In genomic region chr18:77072566-77072965, GRCh38 we compare ENCODE assay signal across 13 cellular contexts.
DNase-seq lines count a peak whose midpoint lies in the region; ATAC-seq, FAIRE-seq and TF ChIP-seq lines count a peak whose summit lies in the region.
"Had no signal": no experiment of that assay in that cellular context is flagged by ENCODE, and none has a peak within 500 bp of the region (broad histone marks: within the 10 kb centered on the region; RNA-seq: fewer than 3 reads in every experiment).

No MANE protein-coding gene starts in this region.

- intact Hi-C loops in thyroid gland (cut with DNase I): loop anchor here (10.0 kb wide), 1 partner anchor 62 kb away; the partner anchor contains the start of gene MBP

- peaks cover 59% of the 10 kb centered on the region for H3K36me3 Mint-ChIP-seq in activated CD8-positive, alpha-beta memory T cell treated with anti-CD3 and anti-CD28 coated beads, Interleukin-2, amount 10 ng/mL, durations not matched to agents 7 days and 5 days
- no peaks in the 10 kb centered on the region for H3K36me3 Mint-ChIP-seq in astrocyte (ENCODE audit: low read depth, unreplicated experiment)

- H3K9ac ChIP-seq in astrocyte (ENCODE audit: low read length): peak overlapping the region; percentile 70

- no peaks in the 10 kb centered on the region for H3K36me3 ChIP-seq in astrocyte (ENCODE audit: insufficient read depth, low read length)
- peaks cover 0 to 5% of the 10 kb centered on the region in 2 donors for H3K36me3 ChIP-seq in muscle layer of duodenum (ENCODE audit: control insufficient read depth in 1 of 2, insufficient read depth in 2 of 2, low read length in 2 of 2)
- H3K36me3 ChIP-seq in thyroid gland: no peaks in the 10 kb centered on the region

- no peak for ATAC-seq in activated CD8-positive, alpha-beta memory T cell treated with anti-CD3 and anti-CD28 coated beads, Interleukin-2, amount 10 ng/mL, durations not matched to agents 7 days and 5 days
- ATAC-seq: stimulated activated naive CD8-positive, alpha-beta T cell treated with anti-CD3 and anti-CD28 coated beads, Interleukin-15, Interleukin-2, amounts not matched to agents 100 U/mL and 50 U/mL, for 24 hours had no signal

- peaks cover 32% of the 10 kb centered on the region for H3K4me1 ChIP-seq in astrocyte (ENCODE audit: insufficient read depth, low read length)
- peaks cover 25 to 39% of the 10 kb centered on the region in 2 donors for H3K4me1 ChIP-seq in muscle layer of duodenum (ENCODE audit: control insufficient read depth in 1 of 2, insufficient read depth in 2 of 2, low read length in 2 of 2)
- peaks cover 34 to 54% of the 10 kb centered on the region in 2 donors for H3K4me1 ChIP-seq in thyroid gland

- FAIRE-seq in astrocyte (lab: Jason Lieb, UNC) (no peak), GM12891 (lab: Jason Lieb, UNC) (no peak)

- H3K79me2 ChIP-seq in astrocyte (ENCODE audit: insufficient read depth, low read length): peaks cover 3% of the 10 kb centered on the region

- no peak overlapping the region for H3K27ac Mint-ChIP-seq in activated CD8-positive, alpha-beta memory T cell treated with anti-CD3 and anti-CD28 coated beads, Interleukin-2, amount 10 ng/mL, durations not matched to agents 7 days and 5 days
- peak overlapping the region; percentile 94 for H3K27ac Mint-ChIP-seq in astrocyte (ENCODE audit: unreplicated experiment)

- H2AFZ ChIP-seq in astrocyte (ENCODE audit: low read depth, low read length): no peak overlapping the region

- no peak overlapping the region for H3K4me3 Mint-ChIP-seq in activated CD8-positive, alpha-beta memory T cell treated with anti-CD3 and anti-CD28 coated beads, Interleukin-2, amount 10 ng/mL, durations not matched to agents 7 days and 5 days
- no peak overlapping the region for H3K4me3 Mint-ChIP-seq in astrocyte (ENCODE audit: unreplicated experiment)

- no peaks in the 10 kb centered on the region for H4K20me1 ChIP-seq in astrocyte (ENCODE audit: insufficient read depth, low read length)

- H3K27me3 Mint-ChIP-seq in activated CD8-positive, alpha-beta memory T cell treated with anti-CD3 and anti-CD28 coated beads, Interleukin-2, amount 10 ng/mL, durations not matched to agents 7 days and 5 days: no peaks in the 10 kb centered on the region
- no peaks in the 10 kb centered on the region for H3K27me3 Mint-ChIP-seq in astrocyte (ENCODE audit: low read depth, unreplicated experiment)

- H3K4me3 ChIP-seq in astrocyte (ENCODE audit: insufficient read depth, low read depth, low read length): no peak overlapping the region
- no peak overlapping the region for H3K4me3 ChIP-seq in muscle layer of duodenum (ENCODE audit: low read depth in 1 of 2, low read length in 2 of 2)
- H3K4me3 ChIP-seq in thyroid gland (replicated peaks in 1 of 3): no peak overlapping the region

- H3K27me3 ChIP-seq in astrocyte (ENCODE audit: insufficient read depth, low read length): no peaks in the 10 kb centered on the region
- no peaks in the 10 kb centered on the region for H3K27me3 ChIP-seq in muscle layer of duodenum (ENCODE audit: low read depth, low read length)
- H3K27me3 ChIP-seq in thyroid gland: no peaks in the 10 kb centered on the region

- TF ChIP-seq CTCF in astrocyte (IDR thresholded peaks at IDR 0.05; ENCODE audit: insufficient read depth, low read depth, low read length) (no peak), thyroid gland (IDR thresholded peaks at IDR 0.05) (no peak)

- peak; percentile 4 for DNase-seq in activated CD8-positive, alpha-beta memory T cell treated with anti-CD3 and anti-CD28 coated beads for 24 hours
- DNase-seq in activated CD8-positive, alpha-beta memory T cell treated with anti-CD3 and anti-CD28 coated beads, Interleukin-2, amount 10 ng/mL, durations not matched to agents 7 days and 5 days: no peak
- DNase-seq in astrocyte (ENCODE audit: low read depth) (no peak), thyroid gland (no peak), GM12891 (ENCODE audit: insufficient read length, low spot score) (no peak), T-helper 1 cell (no peak)
- no peak for DNase-seq in stimulated activated CD4-positive, alpha-beta T cell treated with anti-CD3 and anti-CD28 coated beads, Interleukin-4, amount 100 ng/mL, for 24 hours
- DNase-seq: ACHN, DMS79 treated with DMSO at 0.1 percent for 48 hours, KBM-7, NCI-H2107 had no signal

- H3K27ac ChIP-seq in astrocyte (ENCODE audit: low read depth, low read length): peak overlapping the region; percentile 91
- H3K27ac ChIP-seq in muscle layer of duodenum (ENCODE audit: low read length): peak overlapping the region; percentile 47
- peak overlapping the region in 2 of 3 donors; percentile 73 to 89 for H3K27ac ChIP-seq in thyroid gland

- no peaks in the 10 kb centered on the region for H3K9me3 ChIP-seq in astrocyte (ENCODE audit: insufficient read depth, low read depth, low read length)
- H3K9me3 ChIP-seq in muscle layer of duodenum (ENCODE audit: control insufficient read depth in 1 of 2, low read length in 2 of 2): no peaks in the 10 kb centered on the region
- H3K9me3 ChIP-seq in thyroid gland: no peaks in the 10 kb centered on the region

- H3K9me3 Mint-ChIP-seq in activated CD8-positive, alpha-beta memory T cell treated with anti-CD3 and anti-CD28 coated beads, Interleukin-2, amount 10 ng/mL, durations not matched to agents 7 days and 5 days (ENCODE audit: low read depth): no peaks in the 10 kb centered on the region
- peaks cover 3% of the 10 kb centered on the region for H3K9me3 Mint-ChIP-seq in astrocyte (ENCODE audit: unreplicated experiment)

- H3K4me1 Mint-ChIP-seq in activated CD8-positive, alpha-beta memory T cell treated with anti-CD3 and anti-CD28 coated beads, Interleukin-2, amount 10 ng/mL, durations not matched to agents 7 days and 5 days: peaks cover 90% of the 10 kb centered on the region
- peaks cover 36% of the 10 kb centered on the region for H3K4me1 Mint-ChIP-seq in astrocyte (ENCODE audit: low read depth, unreplicated experiment)

- H3K4me2 ChIP-seq in astrocyte (ENCODE audit: low read length): peak overlapping the region; percentile 65

- CTCF ChIA-PET in activated CD8-positive, alpha-beta memory T cell treated with anti-CD3 and anti-CD28 coated beads, Interleukin-2, amount 10 ng/mL, durations not matched to agents 7 days and 5 days (lab: Charles Lee): interaction anchor here (1.3 to 4.4 kb wide), 6 partner anchors 10 to 72 kb away, joined by 4 to 29 read pairs (median 9); no protein-coding TSS in a partner anchor

- TF ChIP-seq POLR2A in thyroid gland (IDR thresholded peaks at IDR 0.05): no peak
- no peak for TF ChIP-seq POLR2A in GM12891 (IDR thresholded peaks at IDR 0.05; ENCODE audit: low read depth, low read length)

- 87 to 97% methylated on average over 7 of the region's 7 CpGs for WGBS in thyroid gland, 2 donors

TF ChIP-seq in GM12891, 5 proteins besides CTCF, POLR2A, EP300 and RAD21:
- no peak for TF ChIP-seq SPI1 (IDR thresholded peaks at IDR 0.05; ENCODE audit: low read depth, low read length)
- no peak for TF ChIP-seq PAX5 (IDR thresholded peaks at IDR 0.05; ENCODE audit: insufficient read depth, low read length, severe bottlenecking)
- TF ChIP-seq POU2F2 (IDR thresholded peaks at IDR 0.05; ENCODE audit: low read depth, low read length): no peak
- no peak for TF ChIP-seq POLR2AphosphoS5 (IDR thresholded peaks at IDR 0.05; ENCODE audit: low read depth, low read length)
- TF ChIP-seq TAF1 (IDR thresholded peaks at IDR 0.05; ENCODE audit: low read depth, low read length): no peak
